In the genomic region with DNA sequence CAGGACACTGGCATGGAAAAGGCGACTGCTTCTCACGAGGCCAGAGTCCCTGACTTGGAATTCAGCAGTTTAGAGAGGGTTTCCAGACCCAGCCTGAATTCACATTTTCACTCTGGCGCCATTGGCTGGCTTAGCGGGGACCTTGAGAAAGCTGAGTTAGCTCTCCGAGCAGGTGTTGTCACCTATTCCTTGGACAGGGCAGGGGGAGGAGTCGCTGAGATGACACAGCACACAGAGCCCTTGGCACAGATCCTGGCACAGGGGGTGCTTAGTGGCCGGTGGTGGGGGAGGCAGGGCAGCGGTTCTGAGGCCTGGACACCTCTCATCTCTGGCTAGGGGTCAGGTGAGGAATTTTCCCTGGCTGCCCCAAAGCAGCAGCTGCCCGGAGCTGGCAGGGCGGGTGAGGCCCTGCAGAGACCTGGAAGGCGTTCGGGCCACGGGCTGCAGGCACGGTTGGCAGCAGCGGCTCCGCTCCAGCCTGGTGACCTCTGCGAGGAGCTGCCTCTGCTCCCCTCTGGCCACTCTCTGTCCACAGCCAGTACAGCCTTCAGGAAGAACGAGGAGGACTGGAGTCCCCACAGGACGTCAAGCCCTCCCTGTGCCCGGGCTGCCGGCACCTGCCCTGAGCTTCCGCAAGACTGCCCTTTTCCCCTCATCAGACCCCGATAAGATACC, we compare ENCODE assay signal across 1 cellular context.
TF ChIP-seq lines count a peak whose summit lies in the region.

No MANE protein-coding gene starts in this region.

TF ChIP-seq in IMR-90, 13 proteins besides CTCF, POLR2A, EP300 and RAD21 (continued from another document):
- TF ChIP-seq ELK1 (IDR thresholded peaks at IDR 0.05; ENCODE audit: borderline replicate concordance, low read depth, low read length): no peak
- no peak for TF ChIP-seq MXI1 (IDR thresholded peaks at IDR 0.05; ENCODE audit: borderline replicate concordance, low read depth, low read length)
- no peak for TF ChIP-seq USF2 (IDR thresholded peaks at IDR 0.05; ENCODE audit: low read depth, low read length)
- TF ChIP-seq RCOR1 (IDR thresholded peaks at IDR 0.05; ENCODE audit: insufficient replicate concordance, low read length): no peak
- TF ChIP-seq MAZ (IDR thresholded peaks at IDR 0.05; ENCODE audit: borderline replicate concordance, low read depth, low read length): no peak
